Comparison of ENCODE assay signal across 17 cellular contexts in genomic region chr15:48388017-48388936, GRCh38. TPM values are rescaled to one million over a fixed set of nuclear protein-coding genes. Genes with fewer than 3 reads are reported as not detected.
A peak's percentile ranks its signal among the peaks of the same experiment; 100 is the strongest.
DNase-seq lines count a peak whose midpoint lies in the region; ATAC-seq and TF ChIP-seq lines count a peak whose summit lies in the region.
"Had no signal": no experiment of that assay in that cellular context is flagged by ENCODE, and none has a peak within 500 bp of the region (broad histone marks: within the 10 kb centered on the region; RNA-seq: fewer than 3 reads in every experiment).

No MANE protein-coding gene starts in this region.

- H3K9me3 ChIP-seq in right atrium auricular region (no peaks in the 10 kb centered on the region), vagina (no peaks in the 10 kb centered on the region), PC-9 (ENCODE audit: insufficient read depth, low read depth) (no peaks in the 10 kb centered on the region; the same call in 1 of the 2 replicates), T-helper 17 cell (ENCODE audit: control insufficient read depth, low read length, poor library complexity, severe bottlenecking) (no peaks in the 10 kb centered on the region)
- H3K9me3 ChIP-seq: spleen had no signal

- H3K27ac Mint-ChIP-seq in T-helper 17 cell, result no peak overlapping the region
- H3K27ac Mint-ChIP-seq: activated CD4-positive, alpha-beta memory T cell treated with anti-CD3 and anti-CD28 coated beads, Interleukin-2, amount 10 ng/mL, durations not matched to agents 7 days and 5 days had no signal

- H3K27me3 ChIP-seq in right atrium auricular region (no peaks in the 10 kb centered on the region), vagina (no peaks in the 10 kb centered on the region), PC-9 (ENCODE audit: insufficient read depth, low read depth) (no peaks in the 10 kb centered on the region)
- H3K27me3 ChIP-seq: foreskin keratinocyte, spleen had no signal

- H3K4me3 ChIP-seq in right atrium auricular region (no peak overlapping the region), vagina (no peak overlapping the region), PC-9 (no peak overlapping the region)
- H3K4me3 ChIP-seq: spleen had no signal

- H3K36me3 ChIP-seq in right atrium auricular region (no peaks in the 10 kb centered on the region), vagina (no peaks in the 10 kb centered on the region), PC-9 (ENCODE audit: low read depth) (no peaks in the 10 kb centered on the region)
- H3K36me3 ChIP-seq: spleen had no signal

- POLR2A ChIA-PET in PC-9 (lab: Charles Lee; ENCODE audit: unreplicated experiment), result no interaction called here

- TF ChIP-seq CTCF in right atrium auricular region (IDR thresholded peaks at IDR 0.05) (no peak), vagina (IDR thresholded peaks at IDR 0.05) (no peak), PC-9 (conservative IDR thresholded peaks at IDR 0.05) (no peak)

- TF ChIP-seq POLR2A in vagina (IDR thresholded peaks at IDR 0.05), result no peak

- no peaks in the 10 kb centered on the region for H3K4me1 Mint-ChIP-seq in T-helper 17 cell
- H3K4me1 Mint-ChIP-seq: activated CD4-positive, alpha-beta memory T cell treated with anti-CD3 and anti-CD28 coated beads, Interleukin-2, amount 10 ng/mL, durations not matched to agents 7 days and 5 days had no signal

- H3F3A ChIP-seq in PC-9 (ENCODE audit: insufficient read depth, low read depth), result no peaks in the 10 kb centered on the region

- peak; percentile 63 for ATAC-seq in Right ventricle myocardium superior (ENCODE audit: poor library complexity)
- ATAC-seq in HG02852 (IDR thresholded peaks at IDR 0.05; ENCODE audit: unreplicated experiment), result no peak
- no peak for ATAC-seq in T-helper 17 cell
- ATAC-seq: foreskin keratinocyte had no signal

- H3K27me3 Mint-ChIP-seq in T-helper 17 cell, result peaks cover 29% of the 10 kb centered on the region
- H3K27me3 Mint-ChIP-seq: brain had no signal

- DNase-seq in Right ventricle myocardium superior, result no peak
- no peak for DNase-seq in right atrium auricular region (ENCODE audit: low spot score)
- DNase-seq in RPMI7951 (ENCODE audit: low read depth), result peak; percentile 31
- peak; percentile 58 for DNase-seq in fibroblast of peridontal ligament (ENCODE audit: extremely low read depth)
- peak in 1 of 2 donors; percentile 64 for DNase-seq in vagina (ENCODE audit: extremely low spot score in 2 of 2)
- DNase-seq in PC-9, result no peak
- DNase-seq in T-helper 17 cell, result no peak
- DNase-seq: activated CD4-positive, alpha-beta memory T cell treated with anti-CD3 and anti-CD28 coated beads, Interleukin-2, amount 10 ng/mL, durations not matched to agents 7 days and 5 days; activated gamma-delta T cell; AML-193; DMS153; effector CD4-positive, alpha-beta T cell; foreskin keratinocyte; occipital lobe; spleen had no signal

- H3K4me1 ChIP-seq in right atrium auricular region, result peaks cover 0 to 26% of the 10 kb centered on the region in 2 donors
- peaks cover 45% of the 10 kb centered on the region for H3K4me1 ChIP-seq in vagina
- H3K4me1 ChIP-seq in PC-9 (replicated peaks; ENCODE audit: insufficient read depth), result peaks cover 13% of the 10 kb centered on the region; the same call in 1 of the 2 replicates
- H3K4me1 ChIP-seq: spleen had no signal

- intact Hi-C loops in Right ventricle myocardium superior (cut with DNase I), result no loop called here
- intact Hi-C loops in vagina (cut with DNase I), result no loop called here
- intact Hi-C loops in PC-9 (cut with micrococcal nuclease; ENCODE audit: unreplicated experiment), result no loop called here

- BruUV-seq in PC-9 (replicated peaks; lab: Mats Ljungman, UMichigan), result no TSS peak

- H4K20me1 ChIP-seq in PC-9 (ENCODE audit: insufficient read depth), result no peaks in the 10 kb centered on the region

- H3K4me3 Mint-ChIP-seq in T-helper 17 cell, result no peak overlapping the region
- H3K4me3 Mint-ChIP-seq: activated CD4-positive, alpha-beta memory T cell treated with anti-CD3 and anti-CD28 coated beads, Interleukin-2, amount 10 ng/mL, durations not matched to agents 7 days and 5 days; brain had no signal

- H3K79me2 ChIP-seq in PC-9 (ENCODE audit: low read depth), result no peaks in the 10 kb centered on the region

- H3K9me2 ChIP-seq in PC-9 (ENCODE audit: insufficient read depth), result no peaks in the 10 kb centered on the region

- no peak overlapping the region for H3K27ac ChIP-seq in right atrium auricular region
- H3K27ac ChIP-seq in vagina, result peak overlapping the region; percentile 89
- no peak overlapping the region for H3K27ac ChIP-seq in PC-9
- H3K27ac ChIP-seq: foreskin keratinocyte, spleen had no signal

- no peaks in the 10 kb centered on the region for H3K36me3 Mint-ChIP-seq in T-helper 17 cell (ENCODE audit: low read depth)
- H3K36me3 Mint-ChIP-seq: brain had no signal

- H3K4me2 ChIP-seq in PC-9, result no peak overlapping the region

- CTCF ChIA-PET in PC-9 (lab: Charles Lee), result no interaction called here

- H2AFZ ChIP-seq in PC-9, result no peak overlapping the region

RNA-seq across cellular contexts. Expression of gene DUT, which starts 57.0 kb away (rescaled TPM):
- total RNA-seq in Right ventricle myocardium superior (79.0 TPM), right atrium auricular region (100 to 1,000 TPM in 1 of 2 donors, 10 to 100 TPM in 1; 64.5 to 109 TPM), vagina (84.5 TPM), PC-9 (2021) (148 and 169 TPM in 2 replicates), T-helper 17 cell (10 to 100 TPM; 64.1 to 70.1 TPM)
- 139 and 142 TPM in 2 replicates for total RNA-seq in RPMI7951 (2014; rRNA removed; shearing (Covaris generic))

Comparison
In these comparisons a context has a peak if more than half of its experiments do, and no peak if none do; other contexts are left out.
1. DNase-seq: peak in RPMI7951 (single experiment) and fibroblast of peridontal ligament (single experiment); none in Right ventricle myocardium superior (single experiment), right atrium auricular region (single experiment), PC-9 (0 of 2) and T-helper 17 cell (0 of 3).